In the genomic region with DNA sequence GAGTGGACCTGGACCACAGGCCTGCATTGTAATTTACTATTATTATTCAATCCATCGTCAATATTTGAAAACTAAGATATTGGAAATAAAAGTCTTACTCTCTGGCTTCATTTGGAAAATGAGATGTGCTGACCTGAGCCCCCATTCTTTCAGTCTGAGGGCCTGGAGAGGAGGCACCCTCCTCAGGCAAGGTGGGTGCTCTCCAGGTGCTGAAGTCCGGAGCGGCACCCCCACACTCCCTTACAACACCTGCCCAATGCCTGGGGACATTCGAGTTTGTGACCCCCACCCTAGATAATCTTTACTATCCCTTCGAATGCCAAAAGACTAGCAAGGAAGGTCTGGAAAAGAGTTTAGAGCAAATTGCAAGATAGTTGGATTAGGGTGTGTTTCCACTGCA, we compare ENCODE assay signal across 23 cellular contexts.
DNase-seq lines count a peak whose midpoint lies in the region; ATAC-seq, FAIRE-seq and TF ChIP-seq lines count a peak whose summit lies in the region.
"Had no signal": no experiment of that assay in that cellular context is flagged by ENCODE, and none has a peak within 500 bp of the region (broad histone marks: within the 10 kb centered on the region; RNA-seq: fewer than 3 reads in every experiment).

No MANE protein-coding gene starts in this region.

- peak; percentile 79 for ATAC-seq in GM23338
- peak; percentile 47; the same call in 1 of the 3 replicates for ATAC-seq in K562
- ATAC-seq in HG03159 (IDR thresholded peaks at IDR 0.05; ENCODE audit: unreplicated experiment): no peak
- ATAC-seq: HCT116 had no signal

- no peaks in the 10 kb centered on the region; the same call in 2 of the 3 replicates for H3K9me3 Mint-ChIP-seq in GM23338
- H3K9me3 Mint-ChIP-seq: CD4-positive, alpha-beta T cell; H9; HFFc6 had no signal

- FAIRE-seq in K562 (lab: Jason Lieb, UNC): no peak
- FAIRE-seq: D721Med, GM12891, GM18507, H1 had no signal

- no peaks in the 10 kb centered on the region; the same call in 2 of the 3 replicates for H3K36me3 Mint-ChIP-seq in GM23338 (ENCODE audit: low read depth)
- H3K36me3 Mint-ChIP-seq: CD14-positive monocyte; CD8-positive, alpha-beta memory T cell had no signal

- H3K27ac ChIP-seq in GM23338 (ENCODE audit: low read depth) (no peak overlapping the region), HEK293 (ENCODE audit: extremely low read depth, low read depth, low read length) (no peak overlapping the region), K562 (ENCODE audit: extremely low read depth, low read depth, low read length) (no peak overlapping the region)
- H3K27ac ChIP-seq: BLaER1 treated with 17β-estradiol and CSF1 and Interleukin-3, amounts not matched to agents 10 nM and 100 nM had no signal

- no peak overlapping the region for H3K27ac Mint-ChIP-seq in GM23338
- H3K27ac Mint-ChIP-seq: CD14-positive monocyte; CD4-positive, alpha-beta T cell; CD8-positive, alpha-beta memory T cell; H9; HFFc6 had no signal

- no peaks in the 10 kb centered on the region for H3K36me3 ChIP-seq in GM23338 (ENCODE audit: insufficient read depth)
- H3K36me3 ChIP-seq in HEK293 (ENCODE audit: control insufficient read depth in 2 of 2, insufficient read depth in 1 of 2, low read length in 2 of 2): no peaks in the 10 kb centered on the region
- no peaks in the 10 kb centered on the region for H3K36me3 ChIP-seq in K562 (ENCODE audit: control insufficient read depth, insufficient read depth, low read length)
- no peaks in the 10 kb centered on the region for H3K36me3 ChIP-seq in MG63
- H3K36me3 ChIP-seq: BE2C; BLaER1 treated with 17β-estradiol and CSF1 and Interleukin-3, amounts not matched to agents 10 nM and 100 nM had no signal

- POLR2A ChIA-PET in HEK293 (lab: Yijun Ruan, JAX): no interaction called here
- POLR2A ChIA-PET in K562 (lab: Yijun Ruan, JAX): interaction anchor here (0.8 to 1.2 kb wide), 2 partner anchors 10 to 22 kb away, joined by 4 to 5 read pairs; no protein-coding TSS in a partner anchor

- H3K9me1 ChIP-seq in K562 (ENCODE audit: control insufficient read depth, insufficient read depth, low read length): no peaks in the 10 kb centered on the region

- 26% methylated on average over 5 of the region's 5 CpGs for WGBS in K562 (ENCODE audit: insufficient coverage, low coverage, missing lambda C conversion rate)

- peaks cover 14% of the 10 kb centered on the region; the same call in 2 of the 3 replicates for H3K4me1 Mint-ChIP-seq in GM23338
- H3K4me1 Mint-ChIP-seq: CD14-positive monocyte; CD8-positive, alpha-beta memory T cell had no signal

- H3K27me3 ChIP-seq in GM23338 (ENCODE audit: insufficient read depth) (no peaks in the 10 kb centered on the region), K562 (ENCODE audit: control insufficient read depth in 2 of 2, insufficient read depth in 2 of 2, low read length in 2 of 2) (no peaks in the 10 kb centered on the region), MG63 (no peaks in the 10 kb centered on the region)
- H3K27me3 ChIP-seq: BE2C; BLaER1 treated with 17β-estradiol and CSF1 and Interleukin-3, amounts not matched to agents 10 nM and 100 nM had no signal

- TF ChIP-seq RAD21 in K562 (CRISPR knock-in tag; conservative IDR thresholded peaks at IDR 0.05 in 1 of 2, IDR thresholded peaks at IDR 0.05 in 1 of 2): no peak

- TF ChIP-seq CTCF in GM23338 (conservative IDR thresholded peaks at IDR 0.05; ENCODE audit: low read depth in 2 of 2) (no peak), HEK293 (tag by site-specific recombination; IDR thresholded peaks at IDR 0.05) (no peak), K562 (IDR thresholded peaks at IDR 0.05 in 2 of 3, conservative IDR thresholded peaks at IDR 0.05 in 1 of 3; ENCODE audit: insufficient read depth in 2 of 3, low read depth in 1 of 3, low read length in 3 of 3) (no peak)

- H3K79me2 ChIP-seq in GM23338 (replicated peaks; ENCODE audit: insufficient read depth): no peaks in the 10 kb centered on the region
- no peaks in the 10 kb centered on the region for H3K79me2 ChIP-seq in K562 (ENCODE audit: control insufficient read depth, insufficient read depth, low read length)

- TF ChIP-seq EP300 in K562 (IDR thresholded peaks at IDR 0.05; ENCODE audit: low read length): no peak

- BruUV-seq in K562 (replicated peaks; lab: Mats Ljungman, UMichigan): no TSS peak

- no peak overlapping the region for H3K9ac ChIP-seq in K562 (ENCODE audit: insufficient read depth in 1 of 2, low read depth in 2 of 2, low read length in 2 of 2)
- H3K9ac ChIP-seq: BLaER1 treated with 17β-estradiol and CSF1 and Interleukin-3, amounts not matched to agents 10 nM and 100 nM had no signal

- CTCF ChIA-PET in HEK293 (lab: Yijun Ruan, JAX): no interaction called here
- CTCF ChIA-PET in K562 (lab: Yijun Ruan, JAX; ENCODE audit: low intra/inter-chr PET ratio): no interaction called here

- H3K9me3 ChIP-seq in HEK293 (ENCODE audit: control insufficient read depth, insufficient read depth, low read depth, low read length) (no peaks in the 10 kb centered on the region), K562 (replicated peaks; ENCODE audit: control insufficient read depth, insufficient read depth, low read depth, low read length) (no peaks in the 10 kb centered on the region), MG63 (no peaks in the 10 kb centered on the region)
- H3K9me3 ChIP-seq: BE2C had no signal

- no peak overlapping the region for H3K4me3 Mint-ChIP-seq in GM23338
- H3K4me3 Mint-ChIP-seq: CD14-positive monocyte; CD4-positive, alpha-beta T cell; CD8-positive, alpha-beta memory T cell; H9; HFFc6 had no signal

- no peak for TF ChIP-seq POLR2A in K562 (conservative IDR thresholded peaks at IDR 0.05)

- H3K27me3 Mint-ChIP-seq in GM23338 (ENCODE audit: insufficient read depth, low read depth, poor library complexity): peaks cover 10% of the 10 kb centered on the region

- H3F3A ChIP-seq in GM23338 (replicated peaks; ENCODE audit: low read depth): no peaks in the 10 kb centered on the region

- no peak overlapping the region for H2AFZ ChIP-seq in GM23338
- no peak overlapping the region for H2AFZ ChIP-seq in K562 (ENCODE audit: low read depth, low read length)

- H3K4me1 ChIP-seq in GM23338 (ENCODE audit: insufficient read depth) (no peaks in the 10 kb centered on the region), HEK293 (ENCODE audit: control insufficient read depth, insufficient read depth, low read length) (no peaks in the 10 kb centered on the region), K562 (replicated peaks in 1 of 2; ENCODE audit: control insufficient read depth in 2 of 2, insufficient read depth in 2 of 2, low read length in 2 of 2) (peaks cover 0 to 13% of the 10 kb centered on the region in 2 experiments; a peak in 4 of 5 replicates)
- H3K4me1 ChIP-seq: BE2C; BLaER1 treated with 17β-estradiol and CSF1 and Interleukin-3, amounts not matched to agents 10 nM and 100 nM had no signal

- H3K9me2 ChIP-seq in GM23338 (ENCODE audit: insufficient read depth): 0 out of 2 replicates have a peak, but pooled peaks cover 3% of the 10 kb centered on the region

- no peaks in the 10 kb centered on the region for H4K20me1 ChIP-seq in GM23338 (replicated peaks; ENCODE audit: insufficient read depth)
- no peaks in the 10 kb centered on the region for H4K20me1 ChIP-seq in K562 (replicated peaks; ENCODE audit: control insufficient read depth, insufficient read depth, low read length)
- H4K20me1 ChIP-seq: BLaER1 treated with 17β-estradiol and CSF1 and Interleukin-3, amounts not matched to agents 10 nM and 100 nM had no signal

- intact Hi-C loops in K562 (cut with micrococcal nuclease): no loop called here

- no peak overlapping the region for H3K4me3 ChIP-seq in GM23338
- no peak overlapping the region for H3K4me3 ChIP-seq in HEK293 (ENCODE audit: low read depth, low read length)
- H3K4me3 ChIP-seq in K562: no peak overlapping the region
- H3K4me3 ChIP-seq in MG63: no peak overlapping the region
- H3K4me3 ChIP-seq: BLaER1 treated with 17β-estradiol and CSF1 and Interleukin-3, amounts not matched to agents 10 nM and 100 nM had no signal

- in situ Hi-C loops in K562 (cut with MboI): no loop called here

- DNase-seq in GM23338 (ENCODE audit: low spot score) (no peak), K562 (ENCODE audit: extremely low read depth in 1 of 4, low spot score in 3 of 4) (no peak), MG63 (no peak), cortex of kidney (lab: John Stamatoyannopoulos, UW) (no peak)
- DNase-seq: AML-193; BE2C; CD4-positive, alpha-beta T cell; CD8-positive, alpha-beta memory T cell; DMS 273 treated with DMSO at 0.1 percent for 48 hours; DMS79; EL; GDM1; H9; HFFc6 had no signal

- no peak overlapping the region for H3K4me2 ChIP-seq in GM23338
- H3K4me2 ChIP-seq in K562 (ENCODE audit: insufficient read depth, low read length): no peak overlapping the region
- H3K4me2 ChIP-seq: BLaER1 treated with 17β-estradiol and CSF1 and Interleukin-3, amounts not matched to agents 10 nM and 100 nM had no signal

TF ChIP-seq in K562, 482 proteins besides CTCF, POLR2A, EP300 and RAD21:
- TF ChIP-seq SREBF1 (IDR thresholded peaks at IDR 0.05; ENCODE audit: borderline replicate concordance, low read depth, low read length) (no peak), ZNF740 (CRISPR knock-in tag; IDR thresholded peaks at IDR 0.05) (peak; percentile 45; the same call in 1 of the 2 replicates), ZNF740 (tag; IDR thresholded peaks at IDR 0.05) (no peak)
